8 cellular contexts compared by ENCODE assay signal in the genomic region with DNA sequence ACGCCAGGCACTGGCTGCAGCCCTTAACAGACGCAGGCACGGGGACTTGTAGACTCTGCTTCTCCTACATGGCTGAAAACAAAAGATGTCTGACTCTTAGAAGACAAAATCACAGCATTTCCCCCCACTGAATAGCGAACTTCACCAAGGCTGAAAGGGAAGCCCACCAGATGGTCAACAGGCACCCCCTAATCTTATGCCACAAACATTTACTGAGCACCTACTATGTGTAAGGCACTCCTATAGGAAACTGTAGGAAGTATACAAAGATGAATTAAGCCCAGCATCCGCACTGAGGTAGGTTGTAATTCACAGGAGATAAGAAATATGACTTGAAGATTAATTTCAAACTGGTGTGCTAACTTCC. TPM values are rescaled to one million over a fixed set of nuclear protein-coding genes. Genes with fewer than 3 reads are reported as not detected.
A peak's percentile ranks its signal among the peaks of the same experiment; 100 is the strongest.
DNase-seq lines count a peak whose midpoint lies in the region; ATAC-seq and TF ChIP-seq lines count a peak whose summit lies in the region.

No MANE protein-coding gene starts in this region.

- no peak for DNase-seq in GM23338 (ENCODE audit: low spot score)
- DNase-seq in stomach = no peak
- no peak for DNase-seq in RPMI8226
- DNase-seq in posterior cingulate gyrus = no peak
- DNase-seq in amniotic stem cell (lab: John Stamatoyannopoulos, UW) = no peak

- H3K27me3 ChIP-seq in GM23338 (ENCODE audit: insufficient read depth) (no peaks in the 10 kb centered on the region), stomach (no peaks in the 10 kb centered on the region)

- ATAC-seq in GM23338 (no peak), GM18870 (IDR thresholded peaks at IDR 0.05; ENCODE audit: unreplicated experiment) (no peak)

- TF ChIP-seq POLR2A in stomach (IDR thresholded peaks at IDR 0.05) = no peak

- H3K36me3 ChIP-seq in GM23338 (ENCODE audit: insufficient read depth) = no peaks in the 10 kb centered on the region
- peaks cover 0 to 16% (median 0%) of the 10 kb centered on the region in 4 donors for H3K36me3 ChIP-seq in stomach

- H3F3A ChIP-seq in GM23338 (replicated peaks; ENCODE audit: low read depth) = peaks cover 5% of the 10 kb centered on the region

- no peaks in the 10 kb centered on the region for H3K9me3 ChIP-seq in iPS-18c (ENCODE audit: control insufficient read depth, insufficient read depth, low read length)
- no peaks in the 10 kb centered on the region for H3K9me3 ChIP-seq in stomach

- peak overlapping the region; percentile 51 for H3K4me3 ChIP-seq in GM23338
- H3K4me3 ChIP-seq in iPS-18c (ENCODE audit: insufficient read depth, low read depth, low read length) = peak overlapping the region; percentile 54
- peak overlapping the region; percentile 47 to 62 (median 58) for H3K4me3 ChIP-seq in stomach

- peaks cover 41% of the 10 kb centered on the region for H3K4me1 ChIP-seq in GM23338 (ENCODE audit: insufficient read depth)
- H3K4me1 ChIP-seq in stomach = peaks cover 42 to 80% (median 61%) of the 10 kb centered on the region in 4 donors

- TF ChIP-seq CTCF in GM23338 (conservative IDR thresholded peaks at IDR 0.05; ENCODE audit: low read depth in 2 of 2) (no peak), VCaP (conservative IDR thresholded peaks at IDR 0.05) (no peak), stomach (IDR thresholded peaks at IDR 0.05) (no peak)

- peak overlapping the region; percentile 71 for H3K4me2 ChIP-seq in GM23338

- no peak overlapping the region for H3K27ac Mint-ChIP-seq in GM23338

- intact Hi-C loops in stomach (cut with DNase I; ENCODE audit: low total_unique reads) = no loop called here
- intact Hi-C loops in posterior cingulate gyrus (cut with DNase I) = no loop called here

- peaks cover 4% of the 10 kb centered on the region; the same call in 2 of the 3 replicates for H3K36me3 Mint-ChIP-seq in GM23338 (ENCODE audit: low read depth)

- H3K27ac ChIP-seq in GM23338 (ENCODE audit: low read depth) (peak overlapping the region; percentile 81), VCaP (peak overlapping the region; percentile 100), stomach (peak overlapping the region; percentile 95 to 97 (median 95))

- H3K27me3 Mint-ChIP-seq in GM23338 (ENCODE audit: insufficient read depth, low read depth, poor library complexity) = peaks cover 4% of the 10 kb centered on the region

- peaks cover 7% of the 10 kb centered on the region; the same call in 1 of the 2 replicates for H4K20me1 ChIP-seq in GM23338 (replicated peaks; ENCODE audit: insufficient read depth)

- H3K9me2 ChIP-seq in GM23338 (ENCODE audit: insufficient read depth) = no peaks in the 10 kb centered on the region

- H3K4me3 Mint-ChIP-seq in GM23338 = no peak overlapping the region

- no peak for TF ChIP-seq EP300 in stomach (IDR thresholded peaks at IDR 0.05)

- 0 out of 2 replicates have a peak overlapping the region, but pooled peaks have one; percentile 8 for H2AFZ ChIP-seq in GM23338

- no peaks in the 10 kb centered on the region for H3K9me3 Mint-ChIP-seq in GM23338

- 4 to 10% (median 6%) methylated on average over 4 to 5 of the region's 5 CpGs for WGBS in stomach, 5 donors

- peaks cover 61% of the 10 kb centered on the region for H3K79me2 ChIP-seq in GM23338 (replicated peaks; ENCODE audit: insufficient read depth)

- H3K4me1 Mint-ChIP-seq in GM23338 = peaks cover 5% of the 10 kb centered on the region; the same call in 2 of the 3 replicates

TF ChIP-seq in GM23338, 12 proteins besides CTCF, POLR2A, EP300 and RAD21 (continues in another document):
- TF ChIP-seq, protein P1, sequence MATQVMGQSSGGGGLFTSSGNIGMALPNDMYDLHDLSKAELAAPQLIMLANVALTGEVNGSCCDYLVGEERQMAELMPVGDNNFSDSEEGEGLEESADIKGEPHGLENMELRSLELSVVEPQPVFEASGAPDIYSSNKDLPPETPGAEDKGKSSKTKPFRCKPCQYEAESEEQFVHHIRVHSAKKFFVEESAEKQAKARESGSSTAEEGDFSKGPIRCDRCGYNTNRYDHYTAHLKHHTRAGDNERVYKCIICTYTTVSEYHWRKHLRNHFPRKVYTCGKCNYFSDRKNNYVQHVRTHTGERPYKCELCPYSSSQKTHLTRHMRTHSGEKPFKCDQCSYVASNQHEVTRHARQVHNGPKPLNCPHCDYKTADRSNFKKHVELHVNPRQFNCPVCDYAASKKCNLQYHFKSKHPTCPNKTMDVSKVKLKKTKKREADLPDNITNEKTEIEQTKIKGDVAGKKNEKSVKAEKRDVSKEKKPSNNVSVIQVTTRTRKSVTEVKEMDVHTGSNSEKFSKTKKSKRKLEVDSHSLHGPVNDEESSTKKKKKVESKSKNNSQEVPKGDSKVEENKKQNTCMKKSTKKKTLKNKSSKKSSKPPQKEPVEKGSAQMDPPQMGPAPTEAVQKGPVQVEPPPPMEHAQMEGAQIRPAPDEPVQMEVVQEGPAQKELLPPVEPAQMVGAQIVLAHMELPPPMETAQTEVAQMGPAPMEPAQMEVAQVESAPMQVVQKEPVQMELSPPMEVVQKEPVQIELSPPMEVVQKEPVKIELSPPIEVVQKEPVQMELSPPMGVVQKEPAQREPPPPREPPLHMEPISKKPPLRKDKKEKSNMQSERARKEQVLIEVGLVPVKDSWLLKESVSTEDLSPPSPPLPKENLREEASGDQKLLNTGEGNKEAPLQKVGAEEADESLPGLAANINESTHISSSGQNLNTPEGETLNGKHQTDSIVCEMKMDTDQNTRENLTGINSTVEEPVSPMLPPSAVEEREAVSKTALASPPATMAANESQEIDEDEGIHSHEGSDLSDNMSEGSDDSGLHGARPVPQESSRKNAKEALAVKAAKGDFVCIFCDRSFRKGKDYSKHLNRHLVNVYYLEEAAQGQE (IDR thresholded peaks at IDR 0.05; ENCODE audit: unreplicated experiment) = no peak
- no peak for TF ChIP-seq ZNF114 (CRISPR knock-in tag; IDR thresholded peaks at IDR 0.05)
- TF ChIP-seq STAT1 (IDR thresholded peaks at IDR 0.05; ENCODE audit: unreplicated experiment) = no peak
- TF ChIP-seq EZH2 (IDR thresholded peaks at IDR 0.05; ENCODE audit: low read depth, unreplicated experiment) = no peak
- TF ChIP-seq CREB1 (CRISPR knock-in tag; IDR thresholded peaks at IDR 0.05; ENCODE audit: low read depth) = no peak
- TF ChIP-seq POLR2AphosphoS5 (IDR thresholded peaks at IDR 0.05; ENCODE audit: low read depth) = no peak
- TF ChIP-seq JUNB (IDR thresholded peaks at IDR 0.05; ENCODE audit: unreplicated experiment) = no peak
- no peak for TF ChIP-seq ZNF331 (CRISPR knock-in tag; IDR thresholded peaks at IDR 0.05; ENCODE audit: low read depth)
- TF ChIP-seq NANOG (IDR thresholded peaks at IDR 0.05; ENCODE audit: borderline replicate concordance) = no peak
- TF ChIP-seq EZH2phosphoT487 (IDR thresholded peaks at IDR 0.05; ENCODE audit: unreplicated experiment) = no peak
- TF ChIP-seq, protein P2, sequence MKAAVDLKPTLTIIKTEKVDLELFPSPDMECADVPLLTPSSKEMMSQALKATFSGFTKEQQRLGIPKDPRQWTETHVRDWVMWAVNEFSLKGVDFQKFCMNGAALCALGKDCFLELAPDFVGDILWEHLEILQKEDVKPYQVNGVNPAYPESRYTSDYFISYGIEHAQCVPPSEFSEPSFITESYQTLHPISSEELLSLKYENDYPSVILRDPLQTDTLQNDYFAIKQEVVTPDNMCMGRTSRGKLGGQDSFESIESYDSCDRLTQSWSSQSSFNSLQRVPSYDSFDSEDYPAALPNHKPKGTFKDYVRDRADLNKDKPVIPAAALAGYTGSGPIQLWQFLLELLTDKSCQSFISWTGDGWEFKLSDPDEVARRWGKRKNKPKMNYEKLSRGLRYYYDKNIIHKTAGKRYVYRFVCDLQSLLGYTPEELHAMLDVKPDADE (IDR thresholded peaks at IDR 0.05) = no peak

RNA-seq across cellular contexts. Expression of a gene that starts 38.3 kb away (rescaled TPM):
- total RNA-seq in GM23338 (2014; rRNA removed; shearing (Covaris generic)) = 90.5 and 104 TPM in 2 replicates
- 30.4 and 33.2 TPM in 2 replicates for polyA plus RNA-seq in GM23338 (2016; fragmentation: Nextera tagmentation; extraction: Ambion mirVana)
- total RNA-seq in stomach = 100 to 1,000 TPM; 161 to 619 (median 285) TPM
- polyA plus RNA-seq in stomach = 100 to 1,000 TPM in 1 of 3 donors, 10 to 100 TPM in 2; 84.2 to 115 (median 92.1) TPM

RNA-seq across cellular contexts. Expression of a gene that starts 38.6 kb away (rescaled TPM):
- total RNA-seq in GM23338 (2014; rRNA removed; shearing (Covaris generic)) = 3.6 and 4.3 TPM in 2 replicates
- polyA plus RNA-seq in GM23338 (2016; fragmentation: Nextera tagmentation; extraction: Ambion mirVana) (4.2 and 4.8 TPM in 2 replicates), stomach (1 to 10 TPM; 5.8 to 7.9 (median 6.8) TPM)
- total RNA-seq in stomach = 1 to 10 TPM in 2 of 5 donors, not detected in 3; 2.0 to 4.8 TPM

RNA-seq across cellular contexts. Expression of a gene that starts 43.3 kb away (rescaled TPM):
- 5.2 and 11.2 TPM in 2 replicates for total RNA-seq in GM23338 (2014; rRNA removed; shearing (Covaris generic))
- polyA plus RNA-seq in GM23338 (2016; fragmentation: Nextera tagmentation; extraction: Ambion mirVana) (3.7 and 3.8 TPM in 2 replicates), stomach (1 to 10 TPM; 2.0 to 6.2 (median 3.8) TPM)
- 10 to 100 TPM in 3 of 5 donors, 1 to 10 TPM in 2; 2.7 to 14.8 (median 11.7) TPM for total RNA-seq in stomach
